1 cellular context compared by ENCODE assay signal in genomic region chr19:10602330-10603083, GRCh38.
TF ChIP-seq lines count a peak whose summit lies in the region.

No MANE protein-coding gene starts in this region.

TF ChIP-seq in HepG2, 621 proteins besides CTCF, POLR2A, EP300 and RAD21 (continued from another document and continues in another):
- TF ChIP-seq, protein P1, sequence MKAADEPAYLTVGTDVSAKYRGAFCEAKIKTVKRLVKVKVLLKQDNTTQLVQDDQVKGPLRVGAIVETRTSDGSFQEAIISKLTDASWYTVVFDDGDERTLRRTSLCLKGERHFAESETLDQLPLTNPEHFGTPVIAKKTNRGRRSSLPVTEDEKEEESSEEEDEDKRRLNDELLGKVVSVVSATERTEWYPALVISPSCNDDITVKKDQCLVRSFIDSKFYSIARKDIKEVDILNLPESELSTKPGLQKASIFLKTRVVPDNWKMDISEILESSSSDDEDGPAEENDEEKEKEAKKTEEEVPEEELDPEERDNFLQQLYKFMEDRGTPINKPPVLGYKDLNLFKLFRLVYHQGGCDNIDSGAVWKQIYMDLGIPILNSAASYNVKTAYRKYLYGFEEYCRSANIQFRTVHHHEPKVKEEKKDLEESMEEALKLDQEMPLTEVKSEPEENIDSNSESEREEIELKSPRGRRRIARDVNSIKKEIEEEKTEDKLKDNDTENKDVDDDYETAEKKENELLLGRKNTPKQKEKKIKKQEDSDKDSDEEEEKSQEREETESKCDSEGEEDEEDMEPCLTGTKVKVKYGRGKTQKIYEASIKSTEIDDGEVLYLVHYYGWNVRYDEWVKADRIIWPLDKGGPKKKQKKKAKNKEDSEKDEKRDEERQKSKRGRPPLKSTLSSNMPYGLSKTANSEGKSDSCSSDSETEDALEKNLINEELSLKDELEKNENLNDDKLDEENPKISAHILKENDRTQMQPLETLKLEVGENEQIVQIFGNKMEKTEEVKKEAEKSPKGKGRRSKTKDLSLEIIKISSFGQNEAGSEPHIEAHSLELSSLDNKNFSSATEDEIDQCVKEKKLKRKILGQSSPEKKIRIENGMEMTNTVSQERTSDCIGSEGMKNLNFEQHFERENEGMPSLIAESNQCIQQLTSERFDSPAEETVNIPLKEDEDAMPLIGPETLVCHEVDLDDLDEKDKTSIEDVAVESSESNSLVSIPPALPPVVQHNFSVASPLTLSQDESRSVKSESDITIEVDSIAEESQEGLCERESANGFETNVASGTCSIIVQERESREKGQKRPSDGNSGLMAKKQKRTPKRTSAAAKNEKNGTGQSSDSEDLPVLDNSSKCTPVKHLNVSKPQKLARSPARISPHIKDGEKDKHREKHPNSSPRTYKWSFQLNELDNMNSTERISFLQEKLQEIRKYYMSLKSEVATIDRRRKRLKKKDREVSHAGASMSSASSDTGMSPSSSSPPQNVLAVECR (CRISPR knock-in tag; IDR thresholded peaks at IDR 0.05; ENCODE audit: borderline replicate concordance): peak; percentile 77
- no peak for TF ChIP-seq ZNF335 (CRISPR knock-in tag; IDR thresholded peaks at IDR 0.05)
- TF ChIP-seq ONECUT2 (CRISPR knock-in tag; IDR thresholded peaks at IDR 0.05): no peak
- TF ChIP-seq ZNF207 (IDR thresholded peaks at IDR 0.05; ENCODE audit: borderline replicate concordance): no peak
- no peak for TF ChIP-seq RELA (CRISPR knock-in tag; IDR thresholded peaks at IDR 0.05)
- no peak for TF ChIP-seq MED1 (CRISPR knock-in tag; IDR thresholded peaks at IDR 0.05)
- no peak for TF ChIP-seq ZMAT5 (CRISPR knock-in tag; IDR thresholded peaks at IDR 0.05; ENCODE audit: borderline replicate concordance, low read depth)
- TF ChIP-seq ZNF598 (CRISPR knock-in tag; IDR thresholded peaks at IDR 0.05; ENCODE audit: borderline replicate concordance): no peak
- TF ChIP-seq ZBTB44 (CRISPR knock-in tag; IDR thresholded peaks at IDR 0.05): no peak
- TF ChIP-seq, protein P2, sequence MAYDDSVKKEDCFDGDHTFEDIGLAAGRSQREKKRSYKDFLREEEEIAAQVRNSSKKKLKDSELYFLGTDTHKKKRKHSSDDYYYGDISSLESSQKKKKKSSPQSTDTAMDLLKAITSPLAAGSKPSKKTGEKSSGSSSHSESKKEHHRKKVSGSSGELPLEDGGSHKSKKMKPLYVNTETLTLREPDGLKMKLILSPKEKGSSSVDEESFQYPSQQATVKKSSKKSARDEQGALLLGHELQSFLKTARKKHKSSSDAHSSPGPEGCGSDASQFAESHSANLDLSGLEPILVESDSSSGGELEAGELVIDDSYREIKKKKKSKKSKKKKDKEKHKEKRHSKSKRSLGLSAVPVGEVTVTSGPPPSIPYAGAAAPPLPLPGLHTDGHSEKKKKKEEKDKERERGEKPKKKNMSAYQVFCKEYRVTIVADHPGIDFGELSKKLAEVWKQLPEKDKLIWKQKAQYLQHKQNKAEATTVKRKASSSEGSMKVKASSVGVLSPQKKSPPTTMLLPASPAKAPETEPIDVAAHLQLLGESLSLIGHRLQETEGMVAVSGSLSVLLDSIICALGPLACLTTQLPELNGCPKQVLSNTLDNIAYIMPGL (CRISPR knock-in tag; IDR thresholded peaks at IDR 0.05; ENCODE audit: borderline replicate concordance in 1 of 2, low read depth in 1 of 2): peak; percentile 19 to 59; a peak in 2 of 4 replicates
- TF ChIP-seq ZNF672 (CRISPR knock-in tag; IDR thresholded peaks at IDR 0.05): no peak
- TF ChIP-seq ZNF792 (CRISPR knock-in tag; IDR thresholded peaks at IDR 0.05): 0 out of 2 replicates have a peak, but pooled peaks have one; percentile 13
- TF ChIP-seq TBX2 (CRISPR knock-in tag; IDR thresholded peaks at IDR 0.05; ENCODE audit: borderline replicate concordance): peak; percentile 33; the same call in 1 of the 2 replicates
- TF ChIP-seq ZNF572 (CRISPR knock-in tag; IDR thresholded peaks at IDR 0.05): no peak
- TF ChIP-seq AHR (CRISPR knock-in tag; IDR thresholded peaks at IDR 0.05): no peak
- no peak for TF ChIP-seq SYNCRIP (IDR thresholded peaks at IDR 0.05; ENCODE audit: insufficient read depth, low read depth, low read length)
- no peak for TF ChIP-seq SMAD1 (CRISPR knock-in tag; IDR thresholded peaks at IDR 0.05; ENCODE audit: borderline replicate concordance, low read depth)
- no peak for TF ChIP-seq MXD3 (CRISPR knock-in tag; IDR thresholded peaks at IDR 0.05)
- TF ChIP-seq, protein P3, sequence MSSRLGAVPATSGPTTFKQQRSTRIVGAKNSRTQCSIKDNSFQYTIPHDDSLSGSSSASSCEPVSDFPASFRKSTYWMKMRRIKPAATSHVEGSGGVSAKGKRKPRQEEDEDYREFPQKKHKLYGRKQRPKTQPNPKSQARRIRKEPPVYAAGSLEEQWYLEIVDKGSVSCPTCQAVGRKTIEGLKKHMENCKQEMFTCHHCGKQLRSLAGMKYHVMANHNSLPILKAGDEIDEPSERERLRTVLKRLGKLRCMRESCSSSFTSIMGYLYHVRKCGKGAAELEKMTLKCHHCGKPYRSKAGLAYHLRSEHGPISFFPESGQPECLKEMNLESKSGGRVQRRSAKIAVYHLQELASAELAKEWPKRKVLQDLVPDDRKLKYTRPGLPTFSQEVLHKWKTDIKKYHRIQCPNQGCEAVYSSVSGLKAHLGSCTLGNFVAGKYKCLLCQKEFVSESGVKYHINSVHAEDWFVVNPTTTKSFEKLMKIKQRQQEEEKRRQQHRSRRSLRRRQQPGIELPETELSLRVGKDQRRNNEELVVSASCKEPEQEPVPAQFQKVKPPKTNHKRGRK (CRISPR knock-in tag; IDR thresholded peaks at IDR 0.05): no peak
- no peak for TF ChIP-seq ZNF280B (CRISPR knock-in tag; IDR thresholded peaks at IDR 0.05; ENCODE audit: borderline replicate concordance)
- no peak for TF ChIP-seq IKZF4 (CRISPR knock-in tag; IDR thresholded peaks at IDR 0.05; ENCODE audit: borderline replicate concordance, low read depth, not compliant biosample characterization)
- TF ChIP-seq RBAK (CRISPR knock-in tag; IDR thresholded peaks at IDR 0.05): no peak
- TF ChIP-seq ZBTB21 (CRISPR knock-in tag; IDR thresholded peaks at IDR 0.05): no peak
- TF ChIP-seq ZIK1 (CRISPR knock-in tag; IDR thresholded peaks at IDR 0.05; ENCODE audit: borderline replicate concordance, low read depth): 0 out of 2 replicates have a peak, but pooled peaks have one; percentile 23
- no peak for TF ChIP-seq SP1 (IDR thresholded peaks at IDR 0.05)
- 0 out of 2 replicates have a peak, but pooled peaks have one; percentile 24 for TF ChIP-seq SP1 (CRISPR knock-in tag; IDR thresholded peaks at IDR 0.05)
- TF ChIP-seq ZNF543 (CRISPR knock-in tag; IDR thresholded peaks at IDR 0.05): no peak
- TF ChIP-seq, protein P4, sequence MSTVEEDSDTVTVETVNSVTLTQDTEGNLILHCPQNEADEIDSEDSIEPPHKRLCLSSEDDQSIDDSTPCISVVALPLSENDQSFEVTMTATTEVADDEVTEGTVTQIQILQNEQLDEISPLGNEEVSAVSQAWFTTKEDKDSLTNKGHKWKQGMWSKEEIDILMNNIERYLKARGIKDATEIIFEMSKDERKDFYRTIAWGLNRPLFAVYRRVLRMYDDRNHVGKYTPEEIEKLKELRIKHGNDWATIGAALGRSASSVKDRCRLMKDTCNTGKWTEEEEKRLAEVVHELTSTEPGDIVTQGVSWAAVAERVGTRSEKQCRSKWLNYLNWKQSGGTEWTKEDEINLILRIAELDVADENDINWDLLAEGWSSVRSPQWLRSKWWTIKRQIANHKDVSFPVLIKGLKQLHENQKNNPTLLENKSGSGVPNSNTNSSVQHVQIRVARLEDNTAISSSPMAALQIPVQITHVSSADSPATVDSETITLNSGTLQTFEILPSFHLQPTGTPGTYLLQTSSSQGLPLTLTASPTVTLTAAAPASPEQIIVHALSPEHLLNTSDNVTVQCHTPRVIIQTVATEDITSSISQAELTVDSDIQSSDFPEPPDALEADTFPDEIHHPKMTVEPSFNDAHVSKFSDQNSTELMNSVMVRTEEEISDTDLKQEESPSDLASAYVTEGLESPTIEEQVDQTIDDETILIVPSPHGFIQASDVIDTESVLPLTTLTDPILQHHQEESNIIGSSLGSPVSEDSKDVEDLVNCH (CRISPR knock-in tag; IDR thresholded peaks at IDR 0.05): no peak
- TF ChIP-seq UBTF (CRISPR knock-in tag; IDR thresholded peaks at IDR 0.05): peak; percentile 41; the same call in 1 of the 2 replicates
- 0 out of 2 replicates have a peak, but pooled peaks have one; percentile 20 for TF ChIP-seq SALL1 (CRISPR knock-in tag; IDR thresholded peaks at IDR 0.05)
- no peak for TF ChIP-seq SOX6 (IDR thresholded peaks at IDR 0.05)
- TF ChIP-seq SOX6 (CRISPR knock-in tag; IDR thresholded peaks at IDR 0.05): no peak
- TF ChIP-seq, protein P5, sequence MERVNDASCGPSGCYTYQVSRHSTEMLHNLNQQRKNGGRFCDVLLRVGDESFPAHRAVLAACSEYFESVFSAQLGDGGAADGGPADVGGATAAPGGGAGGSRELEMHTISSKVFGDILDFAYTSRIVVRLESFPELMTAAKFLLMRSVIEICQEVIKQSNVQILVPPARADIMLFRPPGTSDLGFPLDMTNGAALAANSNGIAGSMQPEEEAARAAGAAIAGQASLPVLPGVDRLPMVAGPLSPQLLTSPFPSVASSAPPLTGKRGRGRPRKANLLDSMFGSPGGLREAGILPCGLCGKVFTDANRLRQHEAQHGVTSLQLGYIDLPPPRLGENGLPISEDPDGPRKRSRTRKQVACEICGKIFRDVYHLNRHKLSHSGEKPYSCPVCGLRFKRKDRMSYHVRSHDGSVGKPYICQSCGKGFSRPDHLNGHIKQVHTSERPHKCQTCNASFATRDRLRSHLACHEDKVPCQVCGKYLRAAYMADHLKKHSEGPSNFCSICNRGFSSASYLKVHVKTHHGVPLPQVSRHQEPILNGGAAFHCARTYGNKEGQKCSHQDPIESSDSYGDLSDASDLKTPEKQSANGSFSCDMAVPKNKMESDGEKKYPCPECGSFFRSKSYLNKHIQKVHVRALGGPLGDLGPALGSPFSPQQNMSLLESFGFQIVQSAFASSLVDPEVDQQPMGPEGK (CRISPR knock-in tag; IDR thresholded peaks at IDR 0.05): peak; percentile 31; the same call in 1 of the 2 replicates
- no peak for TF ChIP-seq ZNF781 (CRISPR knock-in tag; IDR thresholded peaks at IDR 0.05; ENCODE audit: borderline replicate concordance, not compliant biosample characterization)
- no peak for TF ChIP-seq MXD4 (CRISPR knock-in tag; IDR thresholded peaks at IDR 0.05)
- TF ChIP-seq ZNF597 (CRISPR knock-in tag; IDR thresholded peaks at IDR 0.05): no peak
- TF ChIP-seq HNF4G (IDR thresholded peaks at IDR 0.05; ENCODE audit: borderline replicate concordance, low read depth, low read length): no peak
- TF ChIP-seq HNF4G (CRISPR knock-in tag; IDR thresholded peaks at IDR 0.05; ENCODE audit: borderline replicate concordance, low read depth): no peak
- TF ChIP-seq HDAC2 (CRISPR knock-in tag; IDR thresholded peaks at IDR 0.05): no peak
